ENCODE assay signal across 8 cellular contexts in the genomic region with DNA sequence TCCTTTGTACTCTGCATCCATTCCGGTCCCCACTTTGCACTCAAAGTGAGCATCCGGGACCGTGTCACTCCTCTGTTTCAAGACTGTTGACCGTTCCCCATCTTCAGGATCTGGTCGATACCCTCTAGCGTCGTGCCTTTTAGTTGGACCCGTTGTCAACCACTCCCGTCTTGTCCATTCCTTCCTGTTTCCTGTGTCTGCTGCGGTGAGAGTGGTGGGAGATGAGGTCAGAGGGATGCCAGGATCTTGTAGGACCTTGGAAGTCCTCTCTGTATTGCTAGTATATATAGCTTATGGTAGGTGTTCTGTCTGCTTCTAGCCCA. TPM values are rescaled to one million over a fixed set of nuclear protein-coding genes. Genes with fewer than 3 reads are reported as not detected.
A peak's percentile ranks its signal among the peaks of the same experiment; 100 is the strongest.
DNase-seq lines count a peak whose midpoint lies in the region; FAIRE-seq and TF ChIP-seq lines count a peak whose summit lies in the region.

No MANE protein-coding gene starts in this region.

- no peak for TF ChIP-seq EP300 in neural cell (conservative IDR thresholded peaks at IDR 0.05; ENCODE audit: poor library complexity, severe bottlenecking)

- DNase-seq in EH (ENCODE audit: low read depth) (peak; percentile 70), HFFc6 (peak; percentile 32), SJCRH30 (peak in 1 of 2 experiments; percentile 41), epithelial cell of proximal tubule (ENCODE audit: low read depth) (no peak), GM12892 (ENCODE audit: insufficient read length) (no peak), NCI-H2227 treated with DMSO at 0.1 percent for 48 hours (lab: John Stamatoyannopoulos, UW) (no peak), NCI-H2196 treated with DMSO at 0.1 percent for 48 hours (lab: John Stamatoyannopoulos, UW; ENCODE audit: unreplicated experiment) (no peak)

- H3K27me3 Mint-ChIP-seq in HFFc6 (ENCODE audit: insufficient read depth), result peaks cover 2% of the 10 kb centered on the region; the same call in 1 of the 2 replicates

- H3K4me2 ChIP-seq in neural cell (ENCODE audit: low read length), result peak overlapping the region; percentile 97

- H3K4me3 ChIP-seq in SJCRH30 (peak overlapping the region; percentile 79), epithelial cell of proximal tubule (ENCODE audit: low read depth, low read length) (peak overlapping the region; percentile 89), neural cell (ENCODE audit: low read length) (peak overlapping the region; percentile 79)

- no peaks in the 10 kb centered on the region for H3F3A ChIP-seq in neural cell (ENCODE audit: insufficient read depth, low read length, poor library complexity, severe bottlenecking)

- H3K4me1 ChIP-seq in SJCRH30, result no peaks in the 10 kb centered on the region

- H3K9ac ChIP-seq in neural cell (ENCODE audit: low read length), result peak overlapping the region; percentile 78

- peak overlapping the region; percentile 22 for H3K27ac ChIP-seq in SJCRH30
- H3K27ac ChIP-seq in neural cell (ENCODE audit: low read length), result peak overlapping the region; percentile 84

- TF ChIP-seq RAD21 in neural cell (conservative IDR thresholded peaks at IDR 0.05), result no peak

- H3K27me3 ChIP-seq in SJCRH30, result no peaks in the 10 kb centered on the region
- H3K27me3 ChIP-seq in neural cell (ENCODE audit: insufficient read depth, low read depth, low read length), result no peaks in the 10 kb centered on the region

- H3K36me3 ChIP-seq in SJCRH30 (no peaks in the 10 kb centered on the region), neural cell (ENCODE audit: insufficient read depth, low read length) (no peaks in the 10 kb centered on the region)

- peaks cover 22% of the 10 kb centered on the region for H3K4me1 Mint-ChIP-seq in HFFc6 (ENCODE audit: low read depth)

- TF ChIP-seq POLR2A in GM12892 (IDR thresholded peaks at IDR 0.05; ENCODE audit: low read depth, low read length), result no peak

- H3K36me3 Mint-ChIP-seq in HFFc6 (ENCODE audit: low read depth), result peaks cover 8% of the 10 kb centered on the region; the same call in 1 of the 2 replicates

- no peaks in the 10 kb centered on the region for H3K9me3 ChIP-seq in SJCRH30 (replicated peaks)
- no peaks in the 10 kb centered on the region for H3K9me3 ChIP-seq in neural cell (ENCODE audit: low read length)

- H3K9me2 ChIP-seq in neural cell (ENCODE audit: insufficient read depth, low read length), result no peaks in the 10 kb centered on the region

- peak overlapping the region; percentile 52 for H2AFZ ChIP-seq in neural cell (ENCODE audit: low read depth, low read length)

- no peaks in the 10 kb centered on the region for H4K20me1 ChIP-seq in neural cell (ENCODE audit: insufficient read depth)

- FAIRE-seq in GM12892 (lab: Jason Lieb, UNC), result no peak

- H3K9me3 Mint-ChIP-seq in HFFc6, result no peaks in the 10 kb centered on the region

- peak overlapping the region; percentile 91 for H3K27ac Mint-ChIP-seq in HFFc6

- H3K79me2 ChIP-seq in neural cell (replicated peaks; ENCODE audit: insufficient read depth, low read length), result peaks cover 43% of the 10 kb centered on the region

- H3K4me3 Mint-ChIP-seq in HFFc6, result peak overlapping the region; percentile 98

- TF ChIP-seq CTCF in HFFc6 (IDR thresholded peaks at IDR 0.05) (no peak), epithelial cell of proximal tubule (conservative IDR thresholded peaks at IDR 0.05; ENCODE audit: low read depth, low read length) (no peak), neural cell (IDR thresholded peaks at IDR 0.05; ENCODE audit: poor library complexity, severe bottlenecking) (no peak)

TF ChIP-seq in neural cell, 6 proteins besides CTCF, POLR2A, EP300 and RAD21:
- no peak for TF ChIP-seq POLR2AphosphoS5 (IDR thresholded peaks at IDR 0.05)
- TF ChIP-seq MXI1 (conservative IDR thresholded peaks at IDR 0.05; ENCODE audit: poor library complexity, severe bottlenecking), result no peak
- no peak for TF ChIP-seq SMC3 (conservative IDR thresholded peaks at IDR 0.05; ENCODE audit: poor library complexity)
- TF ChIP-seq, protein P1, sequence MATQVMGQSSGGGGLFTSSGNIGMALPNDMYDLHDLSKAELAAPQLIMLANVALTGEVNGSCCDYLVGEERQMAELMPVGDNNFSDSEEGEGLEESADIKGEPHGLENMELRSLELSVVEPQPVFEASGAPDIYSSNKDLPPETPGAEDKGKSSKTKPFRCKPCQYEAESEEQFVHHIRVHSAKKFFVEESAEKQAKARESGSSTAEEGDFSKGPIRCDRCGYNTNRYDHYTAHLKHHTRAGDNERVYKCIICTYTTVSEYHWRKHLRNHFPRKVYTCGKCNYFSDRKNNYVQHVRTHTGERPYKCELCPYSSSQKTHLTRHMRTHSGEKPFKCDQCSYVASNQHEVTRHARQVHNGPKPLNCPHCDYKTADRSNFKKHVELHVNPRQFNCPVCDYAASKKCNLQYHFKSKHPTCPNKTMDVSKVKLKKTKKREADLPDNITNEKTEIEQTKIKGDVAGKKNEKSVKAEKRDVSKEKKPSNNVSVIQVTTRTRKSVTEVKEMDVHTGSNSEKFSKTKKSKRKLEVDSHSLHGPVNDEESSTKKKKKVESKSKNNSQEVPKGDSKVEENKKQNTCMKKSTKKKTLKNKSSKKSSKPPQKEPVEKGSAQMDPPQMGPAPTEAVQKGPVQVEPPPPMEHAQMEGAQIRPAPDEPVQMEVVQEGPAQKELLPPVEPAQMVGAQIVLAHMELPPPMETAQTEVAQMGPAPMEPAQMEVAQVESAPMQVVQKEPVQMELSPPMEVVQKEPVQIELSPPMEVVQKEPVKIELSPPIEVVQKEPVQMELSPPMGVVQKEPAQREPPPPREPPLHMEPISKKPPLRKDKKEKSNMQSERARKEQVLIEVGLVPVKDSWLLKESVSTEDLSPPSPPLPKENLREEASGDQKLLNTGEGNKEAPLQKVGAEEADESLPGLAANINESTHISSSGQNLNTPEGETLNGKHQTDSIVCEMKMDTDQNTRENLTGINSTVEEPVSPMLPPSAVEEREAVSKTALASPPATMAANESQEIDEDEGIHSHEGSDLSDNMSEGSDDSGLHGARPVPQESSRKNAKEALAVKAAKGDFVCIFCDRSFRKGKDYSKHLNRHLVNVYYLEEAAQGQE (IDR thresholded peaks at IDR 0.05; ENCODE audit: borderline replicate concordance), result no peak

RNA-seq across cellular contexts. Expression of a gene that starts 0.6 kb away (rescaled TPM):
- total RNA-seq in HFFc6 (2021; fragmentation: NEBNext Ultra II Directional; extraction: Animal tissue kit (Norgen Biotek cat#: 25700)), result 100 to 1,000 TPM; 161 to 176 (median 173) TPM
- total RNA-seq in SJCRH30 (2014; rRNA removed; shearing (Covaris generic)), result 115 and 119 TPM in 2 replicates
- total RNA-seq in epithelial cell of proximal tubule, result 97.2 and 176 TPM in 2 replicates
- 265 and 314 TPM in 2 replicates for polyA plus RNA-seq in neural cell
- 138 TPM in 2 replicates for polyA minus RNA-seq in neural cell
- polyA plus RNA-seq in GM12892 (2012; ENCODE audit: missing spikeins), result 197 TPM

RNA-seq across cellular contexts. Expression of a gene that starts 8.0 kb away (rescaled TPM):
- total RNA-seq in HFFc6 (2021; fragmentation: NEBNext Ultra II Directional; extraction: Animal tissue kit (Norgen Biotek cat#: 25700)), result not detected
- total RNA-seq in SJCRH30 (2014; rRNA removed; shearing (Covaris generic)), result not detected in 2 replicates
- not detected in 2 replicates for total RNA-seq in epithelial cell of proximal tubule
- not detected in 2 replicates for polyA plus RNA-seq in neural cell
- polyA minus RNA-seq in neural cell, result not detected in 2 replicates
- polyA plus RNA-seq in GM12892 (2012; ENCODE audit: missing spikeins), result not detected

RNA-seq across cellular contexts. Expression of a gene that starts 25.5 kb away (rescaled TPM):
- 10 to 100 TPM; 16.1 to 21.8 (median 19.5) TPM for total RNA-seq in HFFc6 (2021; fragmentation: NEBNext Ultra II Directional; extraction: Animal tissue kit (Norgen Biotek cat#: 25700))
- 58.3 and 63.8 TPM in 2 replicates for total RNA-seq in SJCRH30 (2014; rRNA removed; shearing (Covaris generic))
- 33.5 and 34.9 TPM in 2 replicates for total RNA-seq in epithelial cell of proximal tubule
- 94.9 and 108 TPM in 2 replicates for polyA plus RNA-seq in neural cell
- 158 and 169 TPM in 2 replicates for polyA minus RNA-seq in neural cell
- polyA plus RNA-seq in GM12892 (2012; ENCODE audit: missing spikeins), result 36.6 TPM

RNA-seq across cellular contexts. Expression of a gene that starts 48.6 kb away (rescaled TPM):
- total RNA-seq in HFFc6 (2021; fragmentation: NEBNext Ultra II Directional; extraction: Animal tissue kit (Norgen Biotek cat#: 25700)), result 1 to 10 TPM; 2.6 to 4.4 (median 3.5) TPM
- total RNA-seq in SJCRH30 (2014; rRNA removed; shearing (Covaris generic)), result 8.1 TPM in 2 replicates
- 15.3 and 22.0 TPM in 2 replicates for total RNA-seq in epithelial cell of proximal tubule
- 0.84 and 1.1 TPM in 2 replicates for polyA plus RNA-seq in neural cell
- 0.49 and 1.2 TPM in 2 replicates for polyA minus RNA-seq in neural cell
- 4.7 TPM for polyA plus RNA-seq in GM12892 (2012; ENCODE audit: missing spikeins)

Comparison
In these comparisons a context has a peak if more than half of its experiments do, and no peak if none do; other contexts are left out.
1. DNase-seq: peak in EH (single experiment) and HFFc6 (single experiment); none in epithelial cell of proximal tubule (single experiment), GM12892 (single experiment), NCI-H2227 treated with DMSO at 0.1 percent for 48 hours (single experiment) and NCI-H2196 treated with DMSO at 0.1 percent for 48 hours (single experiment).
2. Peak in every context shown above with its lines, with median percentiles within 50 percentile points of each other: H3K4me3 ChIP-seq.